ENCODE assay signal across 8 cellular contexts in genomic region chr19:37077615-37077928, GRCh38. TPM values are rescaled to one million over a fixed set of nuclear protein-coding genes. Genes with fewer than 3 reads are reported as not detected.
DNase-seq lines count a peak whose midpoint lies in the region; ATAC-seq and TF ChIP-seq lines count a peak whose summit lies in the region.

No MANE protein-coding gene starts in this region.

- intact Hi-C loops in Panc1 (cut with micrococcal nuclease; ENCODE audit: unreplicated experiment) = no loop called here
- intact Hi-C loops in psoas muscle (cut with DNase I) = loop anchor here in 1 of 2 donors (5.0 to 10.0 kb wide), 3 partner anchors 105 to 160 kb away; partner anchors contain the start of genes ZNF383, ZNF568, ZNF585B and ZNF829

- H3K27me3 ChIP-seq in Panc1 (ENCODE audit: control insufficient read depth, insufficient read depth, low read length) (no peaks in the 10 kb centered on the region), psoas muscle (ENCODE audit: insufficient read depth in 3 of 3, low read length in 2 of 3) (no peaks in the 10 kb centered on the region)

- H3K9me3 ChIP-seq in Panc1 (ENCODE audit: control insufficient read depth, insufficient read depth, low read depth, low read length) = peaks cover 15% of the 10 kb centered on the region
- H3K9me3 ChIP-seq in psoas muscle = peaks cover 29% of the 10 kb centered on the region

- H3K36me3 ChIP-seq in Panc1 (ENCODE audit: control insufficient read depth, insufficient read depth, low read length) (no peaks in the 10 kb centered on the region), psoas muscle (ENCODE audit: insufficient read depth in 1 of 2, low read depth in 1 of 2) (peaks cover 0 to 8% of the 10 kb centered on the region in 2 donors)

- WGBS in psoas muscle, 3 donors = 2% methylated on average over 6 of the region's 6 CpGs

- CTCF ChIA-PET in Panc1 (lab: Charles Lee) = no interaction called here

- H3K4me3 ChIP-seq in Panc1 (ENCODE audit: low read depth in 2 of 2, low read length in 2 of 2) (peak overlapping the region; percentile 62 to 98), fibroblast of mammary gland (ENCODE audit: control insufficient read depth, low read depth, low read length) (peak overlapping the region; percentile 97), psoas muscle (peak overlapping the region; percentile 77)

- in situ Hi-C loops in Panc1 (cut with HindIII; ENCODE audit: low pct_unique_long_range_greater_than_20kb, low sequenced_read_pairs) = no loop called here

- POLR2A ChIA-PET in Panc1 (lab: Charles Lee) = no interaction called here

- H3K4me1 ChIP-seq in Panc1 (ENCODE audit: control insufficient read depth, insufficient read depth, low read length) (peaks cover 5% of the 10 kb centered on the region; the same call in 1 of the 2 replicates), psoas muscle (peaks cover 8% of the 10 kb centered on the region)

- DNase-seq in NCI-H2171 treated with DMSO at 0.1 percent for 48 hours (lab: John Stamatoyannopoulos, UW) (peak; percentile 70), NCI-H2171 (lab: John Stamatoyannopoulos, UW) (no peak), Panc1 (ENCODE audit: low read depth, low spot score) (no peak), fibroblast of mammary gland (ENCODE audit: low read depth) (peak; percentile 14), psoas muscle (no peak), anterior cingulate cortex (lab: John Stamatoyannopoulos, UW) (no peak)

- ATAC-seq in Panc1 (0 out of 2 replicates have a peak, but pooled peaks have one; percentile 2), psoas muscle (no peak), GM21576 (IDR thresholded peaks at IDR 0.05; ENCODE audit: unreplicated experiment) (no peak), GM18520 (IDR thresholded peaks at IDR 0.05; ENCODE audit: unreplicated experiment) (no peak)

- TF ChIP-seq CTCF in Panc1 (IDR thresholded peaks at IDR 0.05) = no peak
- TF ChIP-seq CTCF in fibroblast of mammary gland (conservative IDR thresholded peaks at IDR 0.05; ENCODE audit: control insufficient read depth, insufficient read depth, low read depth, low read length) = no peak
- no peak for TF ChIP-seq CTCF in psoas muscle (IDR thresholded peaks at IDR 0.05)

- no TSS peak for BruUV-seq in Panc1 (replicated peaks; lab: Mats Ljungman, UMichigan)

- peak overlapping the region; percentile 79 for H3K27ac ChIP-seq in Panc1 (ENCODE audit: low read length)
- peak overlapping the region; percentile 79 for H3K27ac ChIP-seq in psoas muscle

RNA-seq across cellular contexts. Expression of gene ZNF420, which starts 0.7 kb away (rescaled TPM):
- total RNA-seq in Panc1 (2021; ENCODE audit: unreplicated experiment) (13.7 TPM), psoas muscle (10 to 100 TPM in 1 of 4 donors, 1 to 10 TPM in 3; 4.4 to 10.6 (median 7.1) TPM)
- 7.9 TPM for polyA plus RNA-seq in Panc1 (2012; ENCODE audit: insufficient read length)
- 10 to 100 TPM in 1 of 3 donors, 1 to 10 TPM in 2; 3.5 to 39.5 (median 3.8) TPM for polyA plus RNA-seq in psoas muscle

Comparison
In these comparisons a context has a peak if more than half of its experiments do, and no peak if none do; other contexts are left out.
1. DNase-seq: peak in NCI-H2171 treated with DMSO at 0.1 percent for 48 hours (single experiment) and fibroblast of mammary gland (single experiment); none in NCI-H2171 (single experiment), Panc1 (single experiment), psoas muscle (0 of 2) and anterior cingulate cortex (0 of 58).
2. Peak in every context shown above with its lines, with median percentiles within 50 percentile points of each other: H3K4me3 ChIP-seq.